Comparison of ENCODE assay signal across 1 cellular context in genomic region chr2:120221616-120222015, GRCh38.
TF ChIP-seq lines count a peak whose summit lies in the region.

No MANE protein-coding gene starts in this region.

TF ChIP-seq in HepG2, 621 proteins besides CTCF, POLR2A, EP300 and RAD21:
- TF ChIP-seq ZNF816 (CRISPR knock-in tag; IDR thresholded peaks at IDR 0.05; ENCODE audit: borderline replicate concordance) (no peak), ARID3A (IDR thresholded peaks at IDR 0.05; ENCODE audit: low read depth, low read length) (no peak), AKNA (CRISPR knock-in tag; IDR thresholded peaks at IDR 0.05; ENCODE audit: borderline replicate concordance) (no peak), ZNF660 (CRISPR knock-in tag; IDR thresholded peaks at IDR 0.05; ENCODE audit: borderline replicate concordance, low read depth) (no peak), CSRNP1 (CRISPR knock-in tag; IDR thresholded peaks at IDR 0.05) (no peak), ZNF776 (CRISPR knock-in tag; IDR thresholded peaks at IDR 0.05) (no peak), TAF1 (CRISPR knock-in tag; IDR thresholded peaks at IDR 0.05) (no peak), ZBTB25 (CRISPR knock-in tag; IDR thresholded peaks at IDR 0.05) (no peak), PRPF4 (IDR thresholded peaks at IDR 0.05; ENCODE audit: low read depth, low read length, poor library complexity, severe bottlenecking) (no peak), GABPA (IDR thresholded peaks at IDR 0.05; ENCODE audit: low read depth, low read length) (no peak), GABPA (CRISPR knock-in tag; IDR thresholded peaks at IDR 0.05; ENCODE audit: low read depth) (no peak), ZNF260 (CRISPR knock-in tag; IDR thresholded peaks at IDR 0.05; ENCODE audit: borderline replicate concordance, low read depth) (no peak), ZMYM4 (CRISPR knock-in tag; IDR thresholded peaks at IDR 0.05) (no peak), XRCC5 (optimal IDR thresholded peaks at IDR 0.05; ENCODE audit: low read length) (no peak), ZNF441 (CRISPR knock-in tag; IDR thresholded peaks at IDR 0.05; ENCODE audit: borderline replicate concordance) (no peak), HNF4A (CRISPR knock-in tag; IDR thresholded peaks at IDR 0.05) (no peak)
